ENCODE assay signal across 16 cellular contexts in genomic region chr1:203572134-203572625, GRCh38. TPM values are rescaled to one million over a fixed set of nuclear protein-coding genes. Genes with fewer than 3 reads are reported as not detected.
A peak's percentile ranks its signal among the peaks of the same experiment; 100 is the strongest.
DNase-seq lines count a peak whose midpoint lies in the region; ATAC-seq, FAIRE-seq and TF ChIP-seq lines count a peak whose summit lies in the region.
"Had no signal": no experiment of that assay in that cellular context is flagged by ENCODE, and none has a peak within 500 bp of the region (broad histone marks: within the 10 kb centered on the region; RNA-seq: fewer than 3 reads in every experiment).

No MANE protein-coding gene starts in this region.

- peak overlapping the region; percentile 77 for H2AK5ac ChIP-seq in neuronal stem cell (ENCODE audit: low read depth, low read length)

- DNase-seq in ELF-1 (ENCODE audit: low read depth, low spot score) (peak; percentile 68), astrocyte (ENCODE audit: low read depth) (peak; percentile 72), hepatic stellate cell (ENCODE audit: low spot score) (peak; percentile 91), neuronal stem cell (ENCODE audit: low spot score) (peak; percentile 79), urothelium cell line (ENCODE audit: low spot score) (no peak), right lobe of liver (no peak)
- no peak for DNase-seq in activated naive CD4-positive, alpha-beta T cell treated with anti-CD3 and anti-CD28 coated beads, Interleukin-2, amount 10 ng/mL, durations not matched to agents 7 days and 5 days
- DNase-seq: activated CD4-positive, alpha-beta T cell treated with anti-CD3 and anti-CD28 coated beads, Interleukin-2, amount 50 U/mL, for 4 hours; midbrain; NCI-H1436 treated with DMSO at 0.1 percent for 48 hours; NCI-H526 treated with DMSO at 0.1 percent for 48 hours; stimulated activated CD4-positive, alpha-beta T cell treated with anti-CD3 and anti-CD28 coated beads, Interleukin-4, amount 100 ng/mL, for 4 hours had no signal

- H3K36me3 Mint-ChIP-seq in astrocyte (ENCODE audit: low read depth, unreplicated experiment), result no peaks in the 10 kb centered on the region
- no peaks in the 10 kb centered on the region for H3K36me3 Mint-ChIP-seq in activated naive CD4-positive, alpha-beta T cell treated with anti-CD3 and anti-CD28 coated beads, Interleukin-2, amount 10 ng/mL, durations not matched to agents 7 days and 5 days
- H3K36me3 Mint-ChIP-seq: stimulated activated memory B cell treated with anti-CD40 and anti-IgM and Interleukin-4, amounts not matched to agents 10 μg/mL and 1 μg/mL and 100 μg/mL, for 72 hours had no signal

- ATAC-seq in HG03025 (IDR thresholded peaks at IDR 0.05; ENCODE audit: low FRiP score, unreplicated experiment) (no peak), right lobe of liver (no peak)

- H2AFZ ChIP-seq in astrocyte (ENCODE audit: low read depth, low read length) (no peak overlapping the region), neuronal stem cell (ENCODE audit: low read length) (peak overlapping the region; percentile 54)

- H2BK15ac ChIP-seq in neuronal stem cell (ENCODE audit: low read length), result peak overlapping the region; percentile 52

- H3K36me3 ChIP-seq in astrocyte (ENCODE audit: insufficient read depth, low read length), result no peaks in the 10 kb centered on the region
- H3K36me3 ChIP-seq in neuronal stem cell (replicated peaks in 1 of 2; ENCODE audit: control insufficient read depth in 2 of 2, insufficient read depth in 2 of 2, low read length in 2 of 2), result no peaks in the 10 kb centered on the region
- H3K36me3 ChIP-seq in right lobe of liver, result no peaks in the 10 kb centered on the region

- H3K23ac ChIP-seq in neuronal stem cell (ENCODE audit: low read depth, low read length, poor library complexity), result no peak overlapping the region

- H3K27me3 Mint-ChIP-seq in astrocyte (ENCODE audit: low read depth, unreplicated experiment), result peaks cover 8% of the 10 kb centered on the region
- peaks cover 40% of the 10 kb centered on the region for H3K27me3 Mint-ChIP-seq in activated naive CD4-positive, alpha-beta T cell treated with anti-CD3 and anti-CD28 coated beads, Interleukin-2, amount 10 ng/mL, durations not matched to agents 7 days and 5 days

- H3K4me3 ChIP-seq in astrocyte (ENCODE audit: insufficient read depth, low read depth, low read length) (no peak overlapping the region), neuronal stem cell (ENCODE audit: low read length in 2 of 2) (peak overlapping the region in 1 of 2 donors; percentile 8), right lobe of liver (no peak overlapping the region)

- intact Hi-C loops in right lobe of liver (cut with DNase I), result no loop called here

- peaks cover 15% of the 10 kb centered on the region for H3K4me1 ChIP-seq in astrocyte (ENCODE audit: insufficient read depth, low read length)
- H3K4me1 ChIP-seq in neuronal stem cell (ENCODE audit: control insufficient read depth in 2 of 2, insufficient read depth in 1 of 2, low read depth in 1 of 2, low read length in 2 of 2), result peaks cover 17 to 27% of the 10 kb centered on the region in 2 donors
- no peaks in the 10 kb centered on the region for H3K4me1 ChIP-seq in right lobe of liver

- H3K79me2 ChIP-seq in astrocyte (ENCODE audit: insufficient read depth, low read length), result no peaks in the 10 kb centered on the region

- H2BK12ac ChIP-seq in neuronal stem cell (ENCODE audit: low read length), result no peak overlapping the region

- H3K27me3 ChIP-seq in astrocyte (ENCODE audit: insufficient read depth, low read length) (no peaks in the 10 kb centered on the region), neuronal stem cell (ENCODE audit: control insufficient read depth in 3 of 3, insufficient read depth in 3 of 3, low read depth in 1 of 3, low read length in 3 of 3) (no peaks in the 10 kb centered on the region), right lobe of liver (no peaks in the 10 kb centered on the region)

- no peaks in the 10 kb centered on the region for H3K79me1 ChIP-seq in neuronal stem cell (ENCODE audit: low read depth, low read length)

- H3K14ac ChIP-seq in neuronal stem cell (ENCODE audit: low read length), result no peak overlapping the region

- CTCF ChIA-PET in activated naive CD4-positive, alpha-beta T cell treated with anti-CD3 and anti-CD28 coated beads, Interleukin-2, amount 10 ng/mL, durations not matched to agents 7 days and 5 days (lab: Charles Lee), result interaction anchor here (1.5 kb wide), 1 partner anchor 590 kb away, joined by 4 read pairs; no protein-coding TSS in a partner anchor

- peak overlapping the region; percentile 95 for H3K27ac Mint-ChIP-seq in astrocyte (ENCODE audit: unreplicated experiment)
- H3K27ac Mint-ChIP-seq in activated naive CD4-positive, alpha-beta T cell treated with anti-CD3 and anti-CD28 coated beads, Interleukin-2, amount 10 ng/mL, durations not matched to agents 7 days and 5 days, result no peak overlapping the region
- H3K27ac Mint-ChIP-seq: B cell; stimulated activated memory B cell treated with anti-CD40 and anti-IgM and Interleukin-4, amounts not matched to agents 10 μg/mL and 1 μg/mL and 100 μg/mL, for 72 hours; T-helper 2 cell treated with Interferon-gamma antibody and Interleukin-4, amounts not matched to agents 5 μg/mL and 100 μg/mL, for 36 hours had no signal

- TF ChIP-seq CTCF in astrocyte (IDR thresholded peaks at IDR 0.05; ENCODE audit: insufficient read depth, low read depth, low read length) (no peak), right lobe of liver (IDR thresholded peaks at IDR 0.05) (no peak)

- peaks cover 3% of the 10 kb centered on the region for H3K9me3 Mint-ChIP-seq in astrocyte (ENCODE audit: unreplicated experiment)
- H3K9me3 Mint-ChIP-seq in activated naive CD4-positive, alpha-beta T cell treated with anti-CD3 and anti-CD28 coated beads, Interleukin-2, amount 10 ng/mL, durations not matched to agents 7 days and 5 days, result no peaks in the 10 kb centered on the region
- H3K9me3 Mint-ChIP-seq: stimulated activated memory B cell treated with anti-CD40 and anti-IgM and Interleukin-4, amounts not matched to agents 10 μg/mL and 1 μg/mL and 100 μg/mL, for 72 hours; T-helper 2 cell treated with Interferon-gamma antibody and Interleukin-4, amounts not matched to agents 5 μg/mL and 100 μg/mL, for 36 hours had no signal

- H4K8ac ChIP-seq in neuronal stem cell (ENCODE audit: low read depth, low read length), result no peak overlapping the region

- H3K9ac ChIP-seq in astrocyte (ENCODE audit: low read length), result peak overlapping the region; percentile 54
- no peak overlapping the region for H3K9ac ChIP-seq in neuronal stem cell (ENCODE audit: low read depth, low read length, poor library complexity)

- H3K9me3 ChIP-seq in astrocyte (ENCODE audit: insufficient read depth, low read depth, low read length) (no peaks in the 10 kb centered on the region), neuronal stem cell (replicated peaks in 1 of 2; ENCODE audit: control insufficient read depth in 2 of 2, insufficient read depth in 1 of 2, low read depth in 1 of 2, low read length in 2 of 2) (no peaks in the 10 kb centered on the region), right lobe of liver (no peaks in the 10 kb centered on the region)

- H2BK120ac ChIP-seq in neuronal stem cell (ENCODE audit: low read depth, low read length), result peak overlapping the region; percentile 45

- peak overlapping the region; percentile 84 for H3K18ac ChIP-seq in neuronal stem cell (ENCODE audit: low read length)

- H3K27ac ChIP-seq in astrocyte (ENCODE audit: low read depth, low read length) (peak overlapping the region; percentile 55), neuronal stem cell (replicated peaks; ENCODE audit: low read length) (peak overlapping the region; percentile 54), right lobe of liver (no peak overlapping the region)

- FAIRE-seq in astrocyte (lab: Jason Lieb, UNC), result no peak
- no peak for FAIRE-seq in urothelium cell line (lab: Jason Lieb, UNC)

- H4K20me1 ChIP-seq in astrocyte (ENCODE audit: insufficient read depth, low read length), result no peaks in the 10 kb centered on the region

- peak overlapping the region; percentile 68 for H2BK5ac ChIP-seq in neuronal stem cell (ENCODE audit: low read length)

- WGBS in neuronal stem cell (ENCODE audit: extremely low coverage in 2 of 2, insufficient read length in 2 of 2, insufficient replicate concordance in 1 of 2), 2 donors, result no CpG with 5 or more reads among the region's 10 CpGs
- 64% methylated on average over 10 of the region's 10 CpGs for WGBS in right lobe of liver (ENCODE audit: insufficient coverage, low coverage, low lambda C conversion rate, missing lambda C conversion rate)

- no peak overlapping the region for H4K91ac ChIP-seq in neuronal stem cell (ENCODE audit: low read depth, low read length, poor library complexity)

- TF ChIP-seq POLR2A in right lobe of liver (IDR thresholded peaks at IDR 0.05), result no peak

- H3K4me2 ChIP-seq in astrocyte (ENCODE audit: low read length), result peak overlapping the region; percentile 36
- peak overlapping the region; percentile 29 for H3K4me2 ChIP-seq in neuronal stem cell (ENCODE audit: insufficient read depth, low read length, poor library complexity, severe bottlenecking)

- peaks cover 24% of the 10 kb centered on the region for H3K4me1 Mint-ChIP-seq in astrocyte (ENCODE audit: low read depth, unreplicated experiment)
- H3K4me1 Mint-ChIP-seq in activated naive CD4-positive, alpha-beta T cell treated with anti-CD3 and anti-CD28 coated beads, Interleukin-2, amount 10 ng/mL, durations not matched to agents 7 days and 5 days, result no peaks in the 10 kb centered on the region
- H3K4me1 Mint-ChIP-seq: B cell; stimulated activated memory B cell treated with anti-CD40 and anti-IgM and Interleukin-4, amounts not matched to agents 10 μg/mL and 1 μg/mL and 100 μg/mL, for 72 hours had no signal

- peak overlapping the region; percentile 17 for H3K4ac ChIP-seq in neuronal stem cell (ENCODE audit: low read length)

- no peak overlapping the region for H3K4me3 Mint-ChIP-seq in astrocyte (ENCODE audit: unreplicated experiment)
- H3K4me3 Mint-ChIP-seq in activated naive CD4-positive, alpha-beta T cell treated with anti-CD3 and anti-CD28 coated beads, Interleukin-2, amount 10 ng/mL, durations not matched to agents 7 days and 5 days, result no peak overlapping the region
- H3K4me3 Mint-ChIP-seq: B cell; stimulated activated memory B cell treated with anti-CD40 and anti-IgM and Interleukin-4, amounts not matched to agents 10 μg/mL and 1 μg/mL and 100 μg/mL, for 72 hours; T-helper 2 cell treated with Interferon-gamma antibody and Interleukin-4, amounts not matched to agents 5 μg/mL and 100 μg/mL, for 36 hours had no signal

RNA-seq across cellular contexts. Expression of gene ATP2B4, which starts 54.5 kb away (rescaled TPM):
- total RNA-seq in astrocyte, result 103 and 114 TPM in 2 replicates
- 22.6 TPM for polyA plus RNA-seq in neuronal stem cell (2013, experiment 1 of 2)
- polyA plus RNA-seq in neuronal stem cell (2013, experiment 2 of 2), result 22.2 TPM
- 10 to 100 TPM in 4 of 6 experiments, 1 to 10 TPM in 2; 8.7 to 59.3 (median 23.3) TPM for total RNA-seq in right lobe of liver

Comparison
In these comparisons a context has a peak if more than half of its experiments do, and no peak if none do; other contexts are left out.
1. DNase-seq: peak in ELF-1 (single experiment), astrocyte (single experiment), hepatic stellate cell (single experiment) and neuronal stem cell (single experiment); none in activated naive CD4-positive, alpha-beta T cell treated with anti-CD3 and anti-CD28 coated beads, Interleukin-2, amount 10 ng/mL, durations not matched to agents 7 days and 5 days (single experiment), urothelium cell line (single experiment) and right lobe of liver (0 of 3).
2. H3K27ac ChIP-seq: peak in astrocyte (single experiment) and neuronal stem cell (single experiment); none in right lobe of liver (0 of 3).